Comparison of ENCODE assay signal across 9 cellular contexts in the genomic region with DNA sequence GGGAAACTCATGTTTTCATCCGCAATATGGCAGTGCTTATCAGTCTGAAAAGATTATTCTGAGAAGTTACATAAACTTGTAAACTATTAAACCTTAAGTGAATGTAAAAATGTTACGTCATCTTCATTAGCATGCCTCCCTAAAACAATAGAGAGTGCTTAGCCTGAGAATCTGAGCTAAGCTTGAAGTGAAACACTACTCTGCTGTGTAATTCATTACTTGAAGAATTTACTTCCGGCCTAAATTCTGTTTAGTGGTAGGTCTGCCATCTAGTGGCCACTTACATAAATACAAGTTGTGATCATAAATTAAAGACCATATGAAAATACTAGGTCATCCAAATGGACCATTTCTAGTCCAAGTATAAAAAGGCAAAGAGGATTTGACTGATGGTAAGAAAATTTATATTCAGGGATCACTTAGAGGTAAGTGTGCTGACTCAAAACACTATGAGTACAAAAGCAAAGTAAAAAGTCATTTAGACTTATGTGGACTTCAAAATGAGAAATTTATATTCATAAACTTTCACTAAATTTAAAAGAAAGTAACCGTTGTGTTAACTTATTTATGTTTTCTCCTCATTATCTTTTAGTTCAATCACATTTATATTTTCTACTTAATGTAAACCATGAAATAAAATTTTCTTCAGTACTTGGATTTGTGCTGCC.
DNase-seq lines count a peak whose midpoint lies in the region; TF ChIP-seq lines count a peak whose summit lies in the region.
"Had no signal": no experiment of that assay in that cellular context is flagged by ENCODE, and none has a peak within 500 bp of the region (broad histone marks: within the 10 kb centered on the region; RNA-seq: fewer than 3 reads in every experiment).

No MANE protein-coding gene starts in this region.

- peak; percentile 43 for TF ChIP-seq CTCF in GM12865 (IDR thresholded peaks at IDR 0.05; ENCODE audit: insufficient read depth, low read depth, low read length, missing control alignments)
- peak; percentile 40 for TF ChIP-seq CTCF in HFF-Myc (IDR thresholded peaks at IDR 0.05; ENCODE audit: low read depth, low read length, missing control alignments)
- TF ChIP-seq CTCF in LNCAP (IDR thresholded peaks at IDR 0.05) = peak; percentile 60
- peak; percentile 72 for TF ChIP-seq CTCF in nephron progenitor cell (IDR thresholded peaks at IDR 0.05)

- H3K4me3 ChIP-seq in GM12865 (ENCODE audit: low read depth, low read length) = no peak overlapping the region
- H3K4me3 ChIP-seq in HFF-Myc (replicated peaks; ENCODE audit: low read depth, low read length) = no peak overlapping the region
- H3K4me3 ChIP-seq: SJCRH30 had no signal

- no peaks in the 10 kb centered on the region for H3K27me3 Mint-ChIP-seq in nephron progenitor cell (ENCODE audit: low read depth, poor library complexity)

- H3K36me3 Mint-ChIP-seq in nephron progenitor cell (ENCODE audit: low read depth) = no peaks in the 10 kb centered on the region

- DNase-seq in AG08396 (ENCODE audit: low spot score) (peak; percentile 26), GM12865 (ENCODE audit: low read depth) (peak; percentile 74), HFF-Myc (ENCODE audit: extremely low read depth, low read depth) (peak; percentile 24), SKM-1 treated with dmso at 0.1 percent for 144 hours (lab: John Stamatoyannopoulos, UW; ENCODE audit: unreplicated experiment) (peak; percentile 44), fibroblast of gingiva (ENCODE audit: low read depth) (peak; percentile 20), nephron progenitor cell (peak; percentile 17)
- DNase-seq in stimulated activated CD8-positive, alpha-beta memory T cell treated with anti-CD3 and anti-CD28 coated beads, Interleukin-4, amount 100 ng/mL, for 48 hours = no peak

- peaks cover 4% of the 10 kb centered on the region for H3K9me3 Mint-ChIP-seq in nephron progenitor cell

- no peak overlapping the region for H3K27ac Mint-ChIP-seq in nephron progenitor cell

- peaks cover 8% of the 10 kb centered on the region for H3K4me1 Mint-ChIP-seq in nephron progenitor cell

- no peak overlapping the region for H3K4me3 Mint-ChIP-seq in nephron progenitor cell
